Comparison of ENCODE assay signal across 8 cellular contexts in genomic region chr11:34356918-34357645, GRCh38. TPM values are rescaled to one million over a fixed set of nuclear protein-coding genes. Genes with fewer than 3 reads are reported as not detected.
DNase-seq lines count a peak whose midpoint lies in the region; ATAC-seq, FAIRE-seq and TF ChIP-seq lines count a peak whose summit lies in the region.

No MANE protein-coding gene starts in this region.

- no peak for FAIRE-seq in kidney (lab: Jason Lieb, UNC)

- no peaks in the 10 kb centered on the region for H3K9me3 Mint-ChIP-seq in WTC11

- intact Hi-C loops in kidney (cut with DNase I), result loop anchor here (10.0 kb wide), 1 partner anchor 182 kb away; no protein-coding TSS in a partner anchor

- peak overlapping the region; percentile 82 for H3K4me2 ChIP-seq in KMS-11

- no peaks in the 10 kb centered on the region for H3K36me3 ChIP-seq in KMS-11 (ENCODE audit: insufficient read depth)
- no peaks in the 10 kb centered on the region for H3K36me3 ChIP-seq in kidney (ENCODE audit: control insufficient read depth in 1 of 2, insufficient read depth in 2 of 2, low read length in 2 of 2)

- no peaks in the 10 kb centered on the region for H3K27me3 ChIP-seq in KMS-11 (ENCODE audit: insufficient read depth, low read depth)

- H3K9ac ChIP-seq in KMS-11 (peak overlapping the region; percentile 30; the same call in 1 of the 2 replicates), kidney (ENCODE audit: low read length in 2 of 2) (peak overlapping the region; percentile 59 to 62)

- peaks cover 27% of the 10 kb centered on the region for H3K4me1 ChIP-seq in KMS-11 (ENCODE audit: low read depth, poor library complexity, severe bottlenecking)
- peaks cover 4 to 29% of the 10 kb centered on the region in 2 donors for H3K4me1 ChIP-seq in kidney (ENCODE audit: control insufficient read depth in 1 of 2, insufficient read depth in 1 of 2, low read depth in 1 of 2, low read length in 2 of 2)

- POLR2A ChIA-PET in WTC11 (lab: Charles Lee), result interaction anchor here (1.3 to 3.5 kb wide), 7 partner anchors 16 to 183 kb away, joined by 3 to 33 read pairs (median 7); no protein-coding TSS in a partner anchor

- no peak overlapping the region for H3K27ac ChIP-seq in KMS-11
- H3K27ac ChIP-seq in kidney (ENCODE audit: low read depth in 2 of 2, low read length in 2 of 2), result peak overlapping the region; percentile 67 to 84

- ATAC-seq in GM19023 (IDR thresholded peaks at IDR 0.05; ENCODE audit: unreplicated experiment) (peak; percentile 26), WTC11 (peak; percentile 8), GM18868 (IDR thresholded peaks at IDR 0.05; ENCODE audit: unreplicated experiment) (no peak)

- DNase-seq in AG09309 (ENCODE audit: low read depth) (no peak), WTC11 (ENCODE audit: low spot score) (peak; percentile 59), kidney (peak; percentile 90)
- DNase-seq in central memory CD4-positive, alpha-beta T cell, result peak; percentile 48
- peak; percentile 15 to 25 for DNase-seq in stimulated activated CD4-positive, alpha-beta T cell treated with anti-CD3 and anti-CD28 coated beads, Interleukin-15, amount 100 ng/mL, for 1 hour (ENCODE audit: low read depth in 1 of 2, low spot score in 1 of 2)

- no peaks in the 10 kb centered on the region for H3K79me2 ChIP-seq in KMS-11 (ENCODE audit: insufficient read depth, low read depth)

- H3K36me3 Mint-ChIP-seq in WTC11, result no peaks in the 10 kb centered on the region

- peak overlapping the region; percentile 66 for H3K4me3 Mint-ChIP-seq in WTC11

- H3K4me1 Mint-ChIP-seq in WTC11, result peaks cover 23% of the 10 kb centered on the region

- H3K9me3 ChIP-seq in kidney (ENCODE audit: control insufficient read depth in 1 of 2, low read length in 2 of 2), result no peaks in the 10 kb centered on the region

- H3K27ac Mint-ChIP-seq in WTC11, result no peak overlapping the region

- CTCF ChIA-PET in WTC11 (lab: Charles Lee), result interaction anchor here (0.6 to 6.0 kb wide), 33 partner anchors 10 to 549 kb away, joined by 3 to 236 read pairs (median 5); no protein-coding TSS in a partner anchor

- H3K4me3 ChIP-seq in AG09309 (ENCODE audit: control insufficient read depth, low read depth, low read length) (peak overlapping the region; percentile 54), KMS-11 (IDR thresholded peaks at IDR 0.05; ENCODE audit: insufficient read depth, low read depth, low read length) (no peak overlapping the region), kidney (ENCODE audit: low read length in 2 of 2) (peak overlapping the region; percentile 73 to 79)

- H2AFZ ChIP-seq in KMS-11 (ENCODE audit: low read depth), result peak overlapping the region; percentile 81

- H3K27me3 Mint-ChIP-seq in WTC11 (ENCODE audit: low read depth), result peaks cover 42% of the 10 kb centered on the region

- no peaks in the 10 kb centered on the region for H4K20me1 ChIP-seq in KMS-11 (ENCODE audit: insufficient read depth)

- TF ChIP-seq CTCF in AG09309 (IDR thresholded peaks at IDR 0.05; ENCODE audit: control insufficient read depth, insufficient read depth, low read depth, low read length, missing control alignments) (no peak), KMS-11 (conservative IDR thresholded peaks at IDR 0.05; ENCODE audit: low read depth, low read length) (no peak), WTC11 (IDR thresholded peaks at IDR 0.05) (no peak), kidney (IDR thresholded peaks at IDR 0.05; ENCODE audit: borderline replicate concordance, extremely low read depth, insufficient read depth) (no peak)

TF ChIP-seq in WTC11, 78 proteins besides CTCF, POLR2A, EP300 and RAD21 (continues in another document):
- TF ChIP-seq, protein P1, sequence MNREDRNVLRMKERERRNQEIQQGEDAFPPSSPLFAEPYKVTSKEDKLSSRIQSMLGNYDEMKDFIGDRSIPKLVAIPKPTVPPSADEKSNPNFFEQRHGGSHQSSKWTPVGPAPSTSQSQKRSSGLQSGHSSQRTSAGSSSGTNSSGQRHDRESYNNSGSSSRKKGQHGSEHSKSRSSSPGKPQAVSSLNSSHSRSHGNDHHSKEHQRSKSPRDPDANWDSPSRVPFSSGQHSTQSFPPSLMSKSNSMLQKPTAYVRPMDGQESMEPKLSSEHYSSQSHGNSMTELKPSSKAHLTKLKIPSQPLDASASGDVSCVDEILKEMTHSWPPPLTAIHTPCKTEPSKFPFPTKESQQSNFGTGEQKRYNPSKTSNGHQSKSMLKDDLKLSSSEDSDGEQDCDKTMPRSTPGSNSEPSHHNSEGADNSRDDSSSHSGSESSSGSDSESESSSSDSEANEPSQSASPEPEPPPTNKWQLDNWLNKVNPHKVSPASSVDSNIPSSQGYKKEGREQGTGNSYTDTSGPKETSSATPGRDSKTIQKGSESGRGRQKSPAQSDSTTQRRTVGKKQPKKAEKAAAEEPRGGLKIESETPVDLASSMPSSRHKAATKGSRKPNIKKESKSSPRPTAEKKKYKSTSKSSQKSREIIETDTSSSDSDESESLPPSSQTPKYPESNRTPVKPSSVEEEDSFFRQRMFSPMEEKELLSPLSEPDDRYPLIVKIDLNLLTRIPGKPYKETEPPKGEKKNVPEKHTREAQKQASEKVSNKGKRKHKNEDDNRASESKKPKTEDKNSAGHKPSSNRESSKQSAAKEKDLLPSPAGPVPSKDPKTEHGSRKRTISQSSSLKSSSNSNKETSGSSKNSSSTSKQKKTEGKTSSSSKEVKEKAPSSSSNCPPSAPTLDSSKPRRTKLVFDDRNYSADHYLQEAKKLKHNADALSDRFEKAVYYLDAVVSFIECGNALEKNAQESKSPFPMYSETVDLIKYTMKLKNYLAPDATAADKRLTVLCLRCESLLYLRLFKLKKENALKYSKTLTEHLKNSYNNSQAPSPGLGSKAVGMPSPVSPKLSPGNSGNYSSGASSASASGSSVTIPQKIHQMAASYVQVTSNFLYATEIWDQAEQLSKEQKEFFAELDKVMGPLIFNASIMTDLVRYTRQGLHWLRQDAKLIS (CRISPR knock-in tag; IDR thresholded peaks at IDR 0.05; ENCODE audit: borderline replicate concordance), result no peak
- TF ChIP-seq USF1 (CRISPR knock-in tag; IDR thresholded peaks at IDR 0.05), result no peak
- no peak for TF ChIP-seq SP1 (CRISPR knock-in tag; conservative IDR thresholded peaks at IDR 0.05)
- no peak for TF ChIP-seq HMGXB4 (CRISPR knock-in tag; IDR thresholded peaks at IDR 0.05)
- TF ChIP-seq ATF2 (CRISPR knock-in tag; IDR thresholded peaks at IDR 0.05; ENCODE audit: borderline replicate concordance, low read depth), result no peak
- no peak for TF ChIP-seq FOXJ3 (CRISPR knock-in tag; IDR thresholded peaks at IDR 0.05; ENCODE audit: borderline replicate concordance)
- no peak for TF ChIP-seq ZNF396 (CRISPR knock-in tag; IDR thresholded peaks at IDR 0.05; ENCODE audit: borderline replicate concordance)
- TF ChIP-seq RORB (CRISPR knock-in tag; IDR thresholded peaks at IDR 0.05), result no peak
- TF ChIP-seq ZNF281 (CRISPR knock-in tag; IDR thresholded peaks at IDR 0.05), result no peak
- no peak for TF ChIP-seq TEAD1 (CRISPR knock-in tag; IDR thresholded peaks at IDR 0.05)

RNA-seq across cellular contexts. Expression of gene ABTB2, which starts 0.7 kb away (rescaled TPM):
- total RNA-seq in WTC11 (2021), result 7.9 to 12.8 TPM (median 8.4 TPM) in 3 replicates
- 22.1 TPM for total RNA-seq in kidney
- polyA plus RNA-seq in kidney (ENCODE audit: insufficient read depth, low read depth, low replicate concordance), result 7.6 TPM
